In the genomic region with DNA sequence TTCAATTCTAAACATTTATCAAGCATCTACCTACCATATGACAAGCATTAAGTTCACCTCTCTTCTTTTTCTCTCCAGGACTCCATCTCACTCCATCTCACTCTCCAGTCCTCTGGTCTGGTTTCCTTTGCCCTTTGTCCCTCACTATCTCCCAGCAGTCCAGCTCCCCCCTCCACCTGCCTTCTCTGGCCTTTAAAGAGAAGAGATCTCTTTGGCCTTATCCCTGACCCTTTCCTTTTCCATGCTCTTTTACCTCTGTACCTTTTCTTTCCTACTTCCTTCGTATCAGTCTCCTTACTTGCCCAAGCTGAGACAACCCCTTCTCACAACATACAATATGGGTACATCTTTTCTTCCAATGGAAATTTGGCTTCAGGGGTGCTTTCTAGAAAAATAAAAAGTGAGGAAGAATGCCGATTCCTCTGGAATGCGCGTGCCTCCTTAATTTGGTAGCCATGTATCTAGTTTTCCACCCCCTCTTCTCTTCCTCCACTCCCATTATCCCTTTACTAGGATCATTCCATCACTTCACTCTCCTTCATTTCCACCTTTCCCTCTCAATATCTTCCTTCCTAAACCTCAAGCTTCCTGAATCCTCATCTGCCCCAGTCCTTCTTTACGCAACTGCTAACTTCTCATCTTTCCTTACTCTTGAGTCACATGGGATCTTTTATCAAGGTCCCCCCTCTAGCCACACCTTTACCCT, we compare ENCODE assay signal across 8 cellular contexts. TPM values are rescaled to one million over a fixed set of nuclear protein-coding genes. Genes with fewer than 3 reads are reported as not detected.
A peak's percentile ranks its signal among the peaks of the same experiment; 100 is the strongest.
DNase-seq lines count a peak whose midpoint lies in the region; ATAC-seq and TF ChIP-seq lines count a peak whose summit lies in the region.

No MANE protein-coding gene starts in this region.

- peak overlapping the region; percentile 89 for H3K4ac ChIP-seq in mesendoderm (ENCODE audit: low read depth, low read length)

- no peak overlapping the region for H2BK15ac ChIP-seq in mesendoderm (replicated peaks; ENCODE audit: low read depth)

- peak overlapping the region; percentile 88 for H3K9ac ChIP-seq in mammary epithelial cell (ENCODE audit: insufficient read depth, low read length)
- H3K9ac ChIP-seq in mesendoderm (ENCODE audit: low read length): peak overlapping the region; percentile 88

- peaks cover 14% of the 10 kb centered on the region for H3K36me3 ChIP-seq in CD4-positive, CD25-positive, alpha-beta regulatory T cell (ENCODE audit: control insufficient read depth, insufficient read depth, low read length)
- H3K36me3 ChIP-seq in mammary epithelial cell (ENCODE audit: insufficient read depth, low read length) (no peaks in the 10 kb centered on the region), mesendoderm (ENCODE audit: control insufficient read depth, insufficient read depth, low read length) (peaks cover 1% of the 10 kb centered on the region), aorta (ENCODE audit: control insufficient read depth in 1 of 2, insufficient read depth in 2 of 2, low read length in 1 of 2) (no peaks in the 10 kb centered on the region)

- no peaks in the 10 kb centered on the region for H4K20me1 ChIP-seq in mammary epithelial cell (ENCODE audit: insufficient read depth, low read length)

- peak overlapping the region; percentile 95 to 98 (median 97) for H3K27ac Mint-ChIP-seq in CD4-positive, CD25-positive, alpha-beta regulatory T cell

- no peaks in the 10 kb centered on the region for H3K27me3 Mint-ChIP-seq in CD4-positive, CD25-positive, alpha-beta regulatory T cell

- CTCF ChIA-PET in mammary epithelial cell (lab: Charles Lee; ENCODE audit: low non-redundant PET): interaction anchor here (0.6 kb wide), 1 partner anchor 42 kb away, joined by 3 read pairs; no protein-coding TSS in a partner anchor

- no peaks in the 10 kb centered on the region for H3K27me3 ChIP-seq in CD4-positive, CD25-positive, alpha-beta regulatory T cell (ENCODE audit: control insufficient read depth, insufficient read depth, low read length)
- H3K27me3 ChIP-seq in mammary epithelial cell (ENCODE audit: insufficient read depth, low read length) (no peaks in the 10 kb centered on the region), mesendoderm (ENCODE audit: insufficient read depth, low read length, poor library complexity) (no peaks in the 10 kb centered on the region), aorta (ENCODE audit: control insufficient read depth in 1 of 2, insufficient read depth in 2 of 2, low read length in 1 of 2) (no peaks in the 10 kb centered on the region)

- peak overlapping the region; percentile 86 to 98 (median 98) for H3K4me3 Mint-ChIP-seq in CD4-positive, CD25-positive, alpha-beta regulatory T cell

- H2BK120ac ChIP-seq in mesendoderm (ENCODE audit: low read depth, low read length): no peak overlapping the region

- dilution Hi-C loops in mammary epithelial cell (cut with HindIII; ENCODE audit: low sequenced_read_pairs): loop anchor here (5.0 kb wide), 1 partner anchor 49 kb away; the partner anchor contains the start of gene ATF6B

- BruUV-seq in mammary epithelial cell (replicated peaks; lab: Mats Ljungman, UMichigan): TSS peak; percentile 55

- peak overlapping the region; percentile 97 for H2AK5ac ChIP-seq in mesendoderm (ENCODE audit: low read length)

- no peak for ATAC-seq in CD4-positive, CD25-positive, alpha-beta regulatory T cell (ENCODE audit: low read depth in 2 of 2)
- no peak for ATAC-seq in aorta (ENCODE audit: low FRiP score)

- H3K23ac ChIP-seq in mesendoderm (ENCODE audit: low read length): no peak overlapping the region

- H3K18ac ChIP-seq in mesendoderm (ENCODE audit: low read length): peak overlapping the region; percentile 47

- no peak for DNase-seq in CD4-positive, CD25-positive, alpha-beta regulatory T cell
- peak; percentile 38 for DNase-seq in LoVo (ENCODE audit: low spot score)
- peak; percentile 76 for DNase-seq in mammary epithelial cell
- DNase-seq in mesendoderm: no peak
- DNase-seq in aorta: peak; percentile 17 to 32
- DNase-seq in NCI-H524 (lab: John Stamatoyannopoulos, UW): no peak
- DNase-seq in GOT3 (lab: John Stamatoyannopoulos, UW): no peak
- no peak for DNase-seq in UCSD-AML1 (lab: John Stamatoyannopoulos, UW; ENCODE audit: unreplicated experiment)

- H2BK5ac ChIP-seq in mesendoderm (ENCODE audit: low read length): peak overlapping the region; percentile 27

- H3K4me2 ChIP-seq in mammary epithelial cell (ENCODE audit: insufficient read depth, low read depth, low read length): peak overlapping the region; percentile 81
- peak overlapping the region; percentile 77 for H3K4me2 ChIP-seq in mesendoderm (ENCODE audit: low read length)

- intact Hi-C loops in mammary epithelial cell (cut with micrococcal nuclease): loop anchor here (1.0 kb wide), 4 partner anchors 14 to 46 kb away; partner anchors contain the start of genes FKBPL, PBX2 and PPT2
- intact Hi-C loops in aorta (cut with DNase I): loop anchor here in 1 of 2 donors (2.0 to 10.0 kb wide), 5 partner anchors 22 to 634 kb away; partner anchors contain the start of genes DDX39B, DXO, PPT2 and ZBTB12

- H3K79me1 ChIP-seq in mesendoderm (ENCODE audit: low read length): peaks cover 25% of the 10 kb centered on the region

- no peak overlapping the region for H4K8ac ChIP-seq in mesendoderm (ENCODE audit: low read depth, low read length)

- no peak for TF ChIP-seq CTCF in mammary epithelial cell (conservative IDR thresholded peaks at IDR 0.05 in 1 of 2, IDR thresholded peaks at IDR 0.05 in 1 of 2; ENCODE audit: extremely low read depth in 1 of 2, insufficient read depth in 1 of 2, low read depth in 1 of 2, low read length in 2 of 2)

- peak overlapping the region; percentile 76 for H2AFZ ChIP-seq in mammary epithelial cell (ENCODE audit: low read depth, low read length)

- in situ Hi-C loops in mammary epithelial cell (cut with MboI; ENCODE audit: low sequenced_read_pairs in 2 of 2): no loop called here

- H3K9me3 Mint-ChIP-seq in CD4-positive, CD25-positive, alpha-beta regulatory T cell: no peaks in the 10 kb centered on the region

- H3K79me2 ChIP-seq in mammary epithelial cell (ENCODE audit: insufficient read depth, low read length): peaks cover 43% of the 10 kb centered on the region
- H3K79me2 ChIP-seq in mesendoderm (ENCODE audit: control insufficient read depth, insufficient read depth, low read length): peaks cover 37% of the 10 kb centered on the region

- H3K4me1 Mint-ChIP-seq in CD4-positive, CD25-positive, alpha-beta regulatory T cell: peaks cover 6 to 89% (median 46%) of the 10 kb centered on the region in 4 donors

- no peaks in the 10 kb centered on the region for H3K9me3 ChIP-seq in CD4-positive, CD25-positive, alpha-beta regulatory T cell (ENCODE audit: control insufficient read depth in 2 of 2, low read length in 2 of 2)
- H3K9me3 ChIP-seq in mammary epithelial cell (replicated peaks; ENCODE audit: insufficient read depth, low read length) (no peaks in the 10 kb centered on the region), aorta (ENCODE audit: control insufficient read depth, low read length) (no peaks in the 10 kb centered on the region)

- H3K4me1 ChIP-seq in CD4-positive, CD25-positive, alpha-beta regulatory T cell (ENCODE audit: control insufficient read depth, insufficient read depth, low read length, poor library complexity, severe bottlenecking): peaks cover 47% of the 10 kb centered on the region
- H3K4me1 ChIP-seq in mammary epithelial cell (ENCODE audit: insufficient read depth, low read length): peaks cover 43% of the 10 kb centered on the region
- H3K4me1 ChIP-seq in mesendoderm (ENCODE audit: control insufficient read depth, low read depth, low read length): peaks cover 17% of the 10 kb centered on the region
- H3K4me1 ChIP-seq in aorta (ENCODE audit: control insufficient read depth in 1 of 2, insufficient read depth in 2 of 2, low read length in 2 of 2): peaks cover 0 to 2% of the 10 kb centered on the region in 2 donors

- WGBS in mammary epithelial cell (ENCODE audit: low coverage, missing lambda C conversion rate): 3% methylated on average over 5 of the region's 5 CpGs
- WGBS in mesendoderm (ENCODE audit: extremely low coverage, insufficient coverage, low lambda C conversion rate): 100% methylated on average over 1 of the region's 5 CpGs
- WGBS in aorta, 2 donors: 5 to 11% methylated on average over 5 of the region's 5 CpGs

- H3K27ac ChIP-seq in CD4-positive, CD25-positive, alpha-beta regulatory T cell (ENCODE audit: insufficient read depth, low read length, poor library complexity, severe bottlenecking): peak overlapping the region; percentile 97
- peak overlapping the region; percentile 94 for H3K27ac ChIP-seq in mammary epithelial cell (ENCODE audit: insufficient read depth, low read depth, low read length)
- H3K27ac ChIP-seq in mesendoderm (ENCODE audit: low read depth, low read length): peak overlapping the region; percentile 89
- peak overlapping the region; percentile 95 for H3K27ac ChIP-seq in aorta (ENCODE audit: low read depth in 1 of 2, low read length in 2 of 2)

- H4K5ac ChIP-seq in mesendoderm (ENCODE audit: low read length): peak overlapping the region; percentile 68

- H3K4me3 ChIP-seq in CD4-positive, CD25-positive, alpha-beta regulatory T cell (ENCODE audit: low read depth, low read length): peak overlapping the region; percentile 90
- H3K4me3 ChIP-seq in mammary epithelial cell (replicated peaks in 1 of 3; ENCODE audit: insufficient read depth in 1 of 3, low read depth in 2 of 3, low read length in 3 of 3) (peak overlapping the region; percentile 52 to 94 (median 69)), mesendoderm (ENCODE audit: low read length) (peak overlapping the region; percentile 18), aorta (ENCODE audit: low read length in 2 of 2) (peak overlapping the region; percentile 44 to 45)

- H3K36me3 Mint-ChIP-seq in CD4-positive, CD25-positive, alpha-beta regulatory T cell: peaks cover 19% of the 10 kb centered on the region

- H3K56ac ChIP-seq in mesendoderm (ENCODE audit: low read length): peak overlapping the region; percentile 91

RNA-seq across cellular contexts. Expression of gene AGPAT1, which starts 0.7 kb away (rescaled TPM):
- total RNA-seq in CD4-positive, CD25-positive, alpha-beta regulatory T cell: 23.9 TPM
- 10 to 100 TPM; 11.8 to 15.2 (median 14.3) TPM for polyA plus RNA-seq in CD4-positive, CD25-positive, alpha-beta regulatory T cell
- total RNA-seq in mammary epithelial cell (10 to 100 TPM; 32.5 to 56.5 TPM), aorta (10 to 100 TPM; 36.2 to 41.7 TPM)
- polyA plus RNA-seq in mammary epithelial cell (97.8 TPM), aorta (10 to 100 TPM; 42.9 to 54.8 TPM)
- polyA minus RNA-seq in mammary epithelial cell: 143 TPM
- 55.5 TPM for polyA plus RNA-seq in mesendoderm (2013, experiment 1 of 2)
- polyA plus RNA-seq in mesendoderm (2013, experiment 2 of 2): 53.7 TPM

RNA-seq across cellular contexts. Expression of gene RNF5, which starts 1.6 kb away (rescaled TPM):
- total RNA-seq in CD4-positive, CD25-positive, alpha-beta regulatory T cell: 30.0 TPM
- polyA plus RNA-seq in CD4-positive, CD25-positive, alpha-beta regulatory T cell: 100 to 1,000 TPM; 117 to 135 (median 131) TPM
- total RNA-seq in mammary epithelial cell: 10 to 100 TPM; 28.4 to 28.7 TPM
- 65.3 TPM for polyA plus RNA-seq in mammary epithelial cell
- 47.0 TPM for polyA minus RNA-seq in mammary epithelial cell
- polyA plus RNA-seq in mesendoderm (2013, experiment 1 of 2): 90.3 TPM
- polyA plus RNA-seq in mesendoderm (2013, experiment 2 of 2): 86.3 TPM
- 10 to 100 TPM; 35.0 to 44.5 TPM for total RNA-seq in aorta
- 100 to 1,000 TPM in 1 of 2 donors, 10 to 100 TPM in 1; 64.1 to 109 TPM for polyA plus RNA-seq in aorta

RNA-seq across cellular contexts. Expression of gene AGER, which starts 7.4 kb away (rescaled TPM):
- total RNA-seq in CD4-positive, CD25-positive, alpha-beta regulatory T cell: 27.8 TPM
- under 1 TPM in 2 of 4 donors, not detected in 2; 0.44 to 0.52 TPM for polyA plus RNA-seq in CD4-positive, CD25-positive, alpha-beta regulatory T cell
- total RNA-seq in mammary epithelial cell (1 to 10 TPM in 1 of 2 donors, under 1 TPM in 1; 0.33 to 6.1 TPM), aorta (10 to 100 TPM in 1 of 2 donors, 1 to 10 TPM in 1; 6.4 to 12.7 TPM)
- polyA plus RNA-seq in mammary epithelial cell (1.8 TPM), aorta (10 to 100 TPM in 1 of 2 donors, 1 to 10 TPM in 1; 1.4 to 16.5 TPM)
- not detected for polyA minus RNA-seq in mammary epithelial cell
- polyA plus RNA-seq in mesendoderm (2013, experiment 1 of 2): 5.7 TPM
- 5.3 TPM for polyA plus RNA-seq in mesendoderm (2013, experiment 2 of 2)

RNA-seq across cellular contexts. Expression of gene EGFL8, which starts 12.2 kb away (rescaled TPM):
- total RNA-seq in CD4-positive, CD25-positive, alpha-beta regulatory T cell: 9.9 TPM
- polyA plus RNA-seq in CD4-positive, CD25-positive, alpha-beta regulatory T cell: under 1 TPM in 1 of 4 donors, not detected in 3; 0.60 TPM
- total RNA-seq in mammary epithelial cell (1 to 10 TPM in 1 of 2 donors, under 1 TPM in 1; 0.50 to 7.9 TPM), aorta (10 to 100 TPM; 20.7 to 38.8 TPM)
- polyA plus RNA-seq in mammary epithelial cell (2.0 TPM), aorta (100 to 1,000 TPM in 1 of 2 donors, 1 to 10 TPM in 1; 3.9 to 138 TPM)
- not detected for polyA minus RNA-seq in mammary epithelial cell
- polyA plus RNA-seq in mesendoderm (2013, experiment 1 of 2): 15.8 TPM
- polyA plus RNA-seq in mesendoderm (2013, experiment 2 of 2): 14.7 TPM

RNA-seq across cellular contexts. Expression of gene PBX2, which starts 13.4 kb away (rescaled TPM):
- 106 TPM for total RNA-seq in CD4-positive, CD25-positive, alpha-beta regulatory T cell
- polyA plus RNA-seq in CD4-positive, CD25-positive, alpha-beta regulatory T cell: 1 to 10 TPM; 1.7 to 2.7 (median 1.9) TPM
- total RNA-seq in mammary epithelial cell: 10 to 100 TPM; 28.5 to 59.1 TPM
- 39.1 TPM for polyA plus RNA-seq in mammary epithelial cell
- 30.7 TPM for polyA minus RNA-seq in mammary epithelial cell
- 51.4 TPM for polyA plus RNA-seq in mesendoderm (2013, experiment 1 of 2)
- 52.0 TPM for polyA plus RNA-seq in mesendoderm (2013, experiment 2 of 2)
- 10 to 100 TPM; 66.0 to 91.2 TPM for total RNA-seq in aorta
- polyA plus RNA-seq in aorta: 10 to 100 TPM; 11.5 to 64.0 TPM

Comparison
In these comparisons a context has a peak if more than half of its experiments do, and no peak if none do; other contexts are left out.
1. DNase-seq: peak in LoVo (single experiment), mammary epithelial cell (single experiment) and aorta (2 of 2); none in CD4-positive, CD25-positive, alpha-beta regulatory T cell (0 of 3), mesendoderm (single experiment), NCI-H524 (0 of 2), GOT3 (single experiment) and UCSD-AML1 (single experiment).
2. H3K4me3 ChIP-seq: peak in every context shown above with its lines; median percentile 90 in CD4-positive, CD25-positive, alpha-beta regulatory T cell; 69 in mammary epithelial cell; 44 in aorta; 18 in mesendoderm.
3. Peak in every context shown above with its lines, with median percentiles within 50 percentile points of each other: H3K27ac ChIP-seq.